ENCODE assay signal across 14 cellular contexts in the genomic region with DNA sequence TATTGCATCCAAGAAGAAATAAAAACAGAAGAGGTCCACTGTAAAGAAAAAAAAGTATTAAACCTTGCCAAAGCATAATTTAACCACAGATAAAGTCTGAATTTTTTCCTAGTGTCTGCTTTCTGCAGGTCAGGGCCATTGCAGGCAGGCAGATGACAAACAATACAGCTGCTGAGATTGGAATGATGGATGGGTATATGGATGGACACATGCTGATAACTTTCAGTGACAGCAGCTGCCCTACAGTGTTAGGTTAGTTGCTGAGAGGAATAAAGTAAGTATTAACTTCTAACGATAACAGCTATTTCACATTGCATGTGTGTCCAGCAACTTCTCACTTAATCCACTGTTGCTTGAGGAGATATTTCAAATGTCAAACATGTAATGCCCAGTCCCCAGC.
DNase-seq lines count a peak whose midpoint lies in the region; ATAC-seq and TF ChIP-seq lines count a peak whose summit lies in the region.
"Had no signal": no experiment of that assay in that cellular context is flagged by ENCODE, and none has a peak within 500 bp of the region (broad histone marks: within the 10 kb centered on the region; RNA-seq: fewer than 3 reads in every experiment).

No MANE protein-coding gene starts in this region.

- no peaks in the 10 kb centered on the region for H3K36me3 Mint-ChIP-seq in activated naive CD4-positive, alpha-beta T cell treated with anti-CD3 and anti-CD28 coated beads, Interleukin-2, amount 50 U/mL, for 72 hours
- H3K36me3 Mint-ChIP-seq: CD4-positive, CD25-positive, alpha-beta regulatory T cell; CD8-positive, alpha-beta memory T cell had no signal

- no peak for TF ChIP-seq CTCF in GM10266 (IDR thresholded peaks at IDR 0.05; ENCODE audit: control insufficient read depth, insufficient read depth, low read depth, missing control alignments)

- ATAC-seq in activated naive CD4-positive, alpha-beta T cell treated with anti-CD3 and anti-CD28 coated beads, Interleukin-2, amount 50 U/mL, for 72 hours = no peak

- peak; percentile 36 for DNase-seq in NCI-H748 (lab: John Stamatoyannopoulos, UW; ENCODE audit: unreplicated experiment)
- no peak for DNase-seq in NCI-H748 treated with DMSO at 0.1 percent for 48 hours (lab: John Stamatoyannopoulos, UW)
- DNase-seq in NCI-H146 treated with DMSO at 0.1 percent for 48 hours (lab: John Stamatoyannopoulos, UW; ENCODE audit: unreplicated experiment) = peak; percentile 60
- peak; percentile 73 for DNase-seq in NCI-H69 (lab: John Stamatoyannopoulos, UW)
- no peak for DNase-seq in NCI-H187 (lab: John Stamatoyannopoulos, UW)
- DNase-seq in GM10266 (ENCODE audit: extremely low spot score) = no peak
- no peak for DNase-seq in activated naive CD4-positive, alpha-beta T cell treated with anti-CD3 and anti-CD28 coated beads, Interleukin-2, amount 50 U/mL, for 72 hours (ENCODE audit: low spot score in 2 of 2)
- DNase-seq: ACHN; BE2C; C1 segment of cervical spinal cord; Caco-2; CD4-positive, CD25-positive, alpha-beta regulatory T cell; CD8-positive, alpha-beta memory T cell; GM23248 had no signal

- H3K27ac Mint-ChIP-seq in activated naive CD4-positive, alpha-beta T cell treated with anti-CD3 and anti-CD28 coated beads, Interleukin-2, amount 50 U/mL, for 72 hours = no peak overlapping the region
- H3K27ac Mint-ChIP-seq: CD4-positive, CD25-positive, alpha-beta regulatory T cell; CD8-positive, alpha-beta memory T cell had no signal

- H3K9me3 Mint-ChIP-seq in activated naive CD4-positive, alpha-beta T cell treated with anti-CD3 and anti-CD28 coated beads, Interleukin-2, amount 50 U/mL, for 72 hours = peaks cover 0 to 4% of the 10 kb centered on the region in 2 donors

Comparison
In these comparisons a context has a peak if more than half of its experiments do, and no peak if none do; other contexts are left out.
1. DNase-seq: peak in NCI-H748 (single experiment), NCI-H146 treated with DMSO at 0.1 percent for 48 hours (single experiment) and NCI-H69 (single experiment); none in NCI-H748 treated with DMSO at 0.1 percent for 48 hours (single experiment), NCI-H187 (0 of 2), GM10266 (single experiment) and activated naive CD4-positive, alpha-beta T cell treated with anti-CD3 and anti-CD28 coated beads, Interleukin-2, amount 50 U/mL, for 72 hours (0 of 2).